16 cellular contexts compared by ENCODE assay signal in the genomic region with DNA sequence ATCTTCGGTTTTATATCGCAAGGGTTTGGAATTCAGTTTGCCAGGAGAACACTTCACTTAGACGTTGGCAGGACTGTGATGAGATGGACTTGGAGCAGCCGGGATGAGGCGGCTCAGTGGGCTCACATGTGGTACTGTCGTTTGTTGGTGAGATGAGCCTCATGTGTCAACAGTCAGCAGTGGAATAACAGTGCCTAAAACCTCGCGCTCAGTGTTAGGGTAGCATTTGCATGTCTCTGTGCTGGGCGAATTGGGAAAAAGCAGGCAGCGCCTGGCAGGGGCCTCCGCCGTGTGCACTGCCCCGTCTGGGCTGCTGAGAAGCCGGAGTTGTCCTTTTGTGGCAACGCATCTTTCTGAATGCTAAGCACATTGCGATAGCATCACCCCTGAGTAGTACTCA. TPM values are rescaled to one million over a fixed set of nuclear protein-coding genes. Genes with fewer than 3 reads are reported as not detected.
A peak's percentile ranks its signal among the peaks of the same experiment; 100 is the strongest.
DNase-seq lines count a peak whose midpoint lies in the region; ATAC-seq and TF ChIP-seq lines count a peak whose summit lies in the region.
"Had no signal": no experiment of that assay in that cellular context is flagged by ENCODE, and none has a peak within 500 bp of the region (broad histone marks: within the 10 kb centered on the region; RNA-seq: fewer than 3 reads in every experiment).

No MANE protein-coding gene starts in this region.

- H3K9me3 ChIP-seq in heart right ventricle (no peaks in the 10 kb centered on the region), osteoblast (ENCODE audit: low read depth, low read length) (no peaks in the 10 kb centered on the region), skeletal muscle tissue (ENCODE audit: control insufficient read depth in 3 of 3, low read length in 3 of 3) (no peaks in the 10 kb centered on the region)
- H3K9me3 ChIP-seq: Caco-2, HAP-1 had no signal

- no peak overlapping the region for H3K4me3 ChIP-seq in heart right ventricle
- no peak overlapping the region for H3K4me3 ChIP-seq in osteoblast (ENCODE audit: insufficient read depth, low read length)
- peak overlapping the region in 2 of 3 donors; percentile 14 to 36 for H3K4me3 ChIP-seq in skeletal muscle tissue (ENCODE audit: low read length in 3 of 3)
- H3K4me3 ChIP-seq: BLaER1, HAP-1 had no signal

- peaks cover 0 to 3% (median 0%) of the 10 kb centered on the region in 7 donors for H3K27me3 ChIP-seq in heart right ventricle
- H3K27me3 ChIP-seq in osteoblast (ENCODE audit: insufficient read depth, low read length), result no peaks in the 10 kb centered on the region
- H3K27me3 ChIP-seq in skeletal muscle tissue (ENCODE audit: control insufficient read depth in 3 of 3, insufficient read depth in 3 of 3, low read length in 3 of 3), result peaks cover 0 to 4% (median 3%) of the 10 kb centered on the region in 3 donors
- H3K27me3 ChIP-seq: BLaER1 had no signal

- H3K36me3 Mint-ChIP-seq in glutamatergic neuron (ENCODE audit: unreplicated experiment) (peaks cover 5% of the 10 kb centered on the region), natural killer cell (no peaks in the 10 kb centered on the region)
- H3K36me3 Mint-ChIP-seq: CD8-positive, alpha-beta memory T cell had no signal

- H2AFZ ChIP-seq in osteoblast (ENCODE audit: low read length), result no peak overlapping the region

- peaks cover 7% of the 10 kb centered on the region for H3K27me3 Mint-ChIP-seq in glutamatergic neuron (ENCODE audit: unreplicated experiment)
- H3K27me3 Mint-ChIP-seq in natural killer cell (ENCODE audit: low read depth in 2 of 2), result peaks cover 0 to 14% of the 10 kb centered on the region in 2 donors

- no peaks in the 10 kb centered on the region for H3K79me2 ChIP-seq in osteoblast (ENCODE audit: insufficient read depth, low read length)

- no peak for TF ChIP-seq CTCF in heart right ventricle (IDR thresholded peaks at IDR 0.05)
- no peak for TF ChIP-seq CTCF in glutamatergic neuron (IDR thresholded peaks at IDR 0.05; ENCODE audit: partially characterized antibody, unreplicated experiment)
- no peak for TF ChIP-seq CTCF in osteoblast (IDR thresholded peaks at IDR 0.05; ENCODE audit: extremely low read depth, low read depth, low read length)
- TF ChIP-seq CTCF in natural killer cell (IDR thresholded peaks at IDR 0.05), result no peak

- H3K4me1 Mint-ChIP-seq in glutamatergic neuron (ENCODE audit: low read depth, unreplicated experiment) (peaks cover 34% of the 10 kb centered on the region), natural killer cell (no peaks in the 10 kb centered on the region)
- H3K4me1 Mint-ChIP-seq: CD8-positive, alpha-beta memory T cell had no signal

- H4K20me1 ChIP-seq in osteoblast (ENCODE audit: insufficient read depth, low read length), result no peaks in the 10 kb centered on the region
- H4K20me1 ChIP-seq: BLaER1 had no signal

- intact Hi-C loops in Right ventricle myocardium superior (cut with DNase I), result no loop called here
- intact Hi-C loops in heart right ventricle (cut with DNase I), result no loop called here
- intact Hi-C loops in natural killer cell (cut with micrococcal nuclease), result no loop called here

- H3K4me1 ChIP-seq in heart right ventricle, result peaks cover 0 to 7% (median 0%) of the 10 kb centered on the region in 9 donors
- no peaks in the 10 kb centered on the region for H3K4me1 ChIP-seq in osteoblast (ENCODE audit: insufficient read depth, low read length)
- peaks cover 10 to 15% (median 11%) of the 10 kb centered on the region in 3 donors for H3K4me1 ChIP-seq in skeletal muscle tissue (ENCODE audit: control insufficient read depth in 3 of 3, insufficient read depth in 3 of 3, low read length in 3 of 3)
- H3K4me1 ChIP-seq: HAP-1 had no signal

- H3K9ac ChIP-seq in skeletal muscle tissue (ENCODE audit: low read depth in 1 of 3, low read length in 3 of 3), result peak overlapping the region in 2 of 3 donors; percentile 38 to 45
- H3K9ac ChIP-seq: BLaER1 had no signal

- H3K4me2 ChIP-seq in osteoblast (ENCODE audit: insufficient read depth, low read length), result no peak overlapping the region
- H3K4me2 ChIP-seq: BLaER1 had no signal

- DNase-seq in Right ventricle myocardium superior, result peak; percentile 17
- DNase-seq in heart right ventricle, result no peak
- no peak for DNase-seq in glutamatergic neuron
- DNase-seq in osteoblast (ENCODE audit: insufficient read length, low spot score, missing footprints), result peak; percentile 66
- no peak for DNase-seq in medulla oblongata (ENCODE audit: extremely low spot score)
- no peak for DNase-seq in natural killer cell
- DNase-seq: Caco-2; CD8-positive, alpha-beta memory T cell; DMS53; GF-D8 had no signal

- WGBS in heart right ventricle, 2 donors, result 91 to 93% methylated on average over 16 of the region's 16 CpGs

- H3K9me3 Mint-ChIP-seq in glutamatergic neuron (ENCODE audit: unreplicated experiment) (peaks cover 5% of the 10 kb centered on the region), natural killer cell (no peaks in the 10 kb centered on the region)
- H3K9me3 Mint-ChIP-seq: CD8-positive, alpha-beta memory T cell had no signal

- H3K27ac ChIP-seq in heart right ventricle (no peak overlapping the region), osteoblast (ENCODE audit: low read depth, low read length) (no peak overlapping the region), skeletal muscle tissue (ENCODE audit: low read depth, low read length) (peak overlapping the region; percentile 58)
- H3K27ac ChIP-seq: 22Rv1, BLaER1 had no signal

- H3K4me3 Mint-ChIP-seq in glutamatergic neuron (ENCODE audit: unreplicated experiment), result peak overlapping the region; percentile 38
- no peak overlapping the region for H3K4me3 Mint-ChIP-seq in natural killer cell
- H3K4me3 Mint-ChIP-seq: CD8-positive, alpha-beta memory T cell had no signal

- ATAC-seq in Right ventricle myocardium superior (ENCODE audit: poor library complexity) (no peak), heart right ventricle (no peak), HG03354 (IDR thresholded peaks at IDR 0.05; ENCODE audit: poor library complexity, severe bottlenecking, unreplicated experiment) (no peak), natural killer cell (no peak)

- H3K27ac Mint-ChIP-seq in glutamatergic neuron (ENCODE audit: unreplicated experiment), result no peak overlapping the region
- H3K27ac Mint-ChIP-seq in natural killer cell, result no peak overlapping the region

- H3K36me3 ChIP-seq in heart right ventricle (peaks cover 0 to 82% (median 0%) of the 10 kb centered on the region in 9 donors), osteoblast (ENCODE audit: insufficient read depth, low read length) (no peaks in the 10 kb centered on the region), skeletal muscle tissue (ENCODE audit: control insufficient read depth in 3 of 3, insufficient read depth in 3 of 3, low read length in 3 of 3) (peaks cover 0 to 8% (median 6%) of the 10 kb centered on the region in 3 donors)
- H3K36me3 ChIP-seq: BLaER1, HAP-1 had no signal

RNA-seq across cellular contexts. Expression of gene CRISPLD2, which starts 49.7 kb away (rescaled TPM):
- total RNA-seq in Right ventricle myocardium superior, result 23.5 TPM
- 10 to 100 TPM in 7 of 10 donors, 1 to 10 TPM in 3; 7.9 to 48.1 (median 15.2) TPM for total RNA-seq in heart right ventricle
- polyA plus RNA-seq in heart right ventricle, result 10 to 100 TPM; 13.2 to 25.0 TPM
- 9.0 TPM for total RNA-seq in glutamatergic neuron (ENCODE audit: unreplicated experiment)
- 40.2 and 122 TPM in 2 replicates for total RNA-seq in osteoblast
- total RNA-seq in skeletal muscle tissue, result 7.3 TPM
- 1 to 10 TPM in 1 of 3 donors, under 1 TPM in 1, not detected in 1; 0.86 to 6.3 TPM for total RNA-seq in natural killer cell
- total RNA-seq: HT1080 had no signal

Comparison
In these comparisons a context has a peak if more than half of its experiments do, and no peak if none do; other contexts are left out.
1. DNase-seq: peak in Right ventricle myocardium superior (single experiment) and osteoblast (single experiment); none in heart right ventricle (0 of 2), glutamatergic neuron (single experiment), medulla oblongata (single experiment) and natural killer cell (single experiment).
2. H3K4me3 ChIP-seq: peak in skeletal muscle tissue (2 of 3); none in heart right ventricle (0 of 10) and osteoblast (single experiment).